10 cellular contexts compared by ENCODE assay signal in genomic region chr16:70714526-70715112, GRCh38. TPM values are rescaled to one million over a fixed set of nuclear protein-coding genes. Genes with fewer than 3 reads are reported as not detected.
DNase-seq lines count a peak whose midpoint lies in the region; ATAC-seq and TF ChIP-seq lines count a peak whose summit lies in the region.
"Had no signal": no experiment of that assay in that cellular context is flagged by ENCODE, and none has a peak within 500 bp of the region (broad histone marks: within the 10 kb centered on the region; RNA-seq: fewer than 3 reads in every experiment).

No MANE protein-coding gene starts in this region.

- H4K20me1 ChIP-seq in IMR-90 (ENCODE audit: insufficient read depth, low read length): no peaks in the 10 kb centered on the region

- CTCF ChIA-PET in IMR-90 (lab: Yijun Ruan, JAX): interaction anchor here (0.6 to 2.4 kb wide), 8 partner anchors 12 to 1691 kb away, joined by 3 to 10 read pairs (median 4); no protein-coding TSS in a partner anchor
- CTCF ChIA-PET in WTC11 (lab: Charles Lee): interaction anchor here (0.7 to 2.9 kb wide), 10 partner anchors 12 to 698 kb away, joined by 3 to 13 read pairs (median 5); no protein-coding TSS in a partner anchor

- TF ChIP-seq POLR2A in IMR-90 (IDR thresholded peaks at IDR 0.05; ENCODE audit: low read depth, low read length) (no peak; the same call in 1 of the 2 replicates), stomach (IDR thresholded peaks at IDR 0.05) (no peak)

- no peaks in the 10 kb centered on the region for H3K4me1 Mint-ChIP-seq in central memory CD8-positive, alpha-beta T cell
- H3K4me1 Mint-ChIP-seq in WTC11: peaks cover 48% of the 10 kb centered on the region

- peak overlapping the region; percentile 92 for H4K5ac ChIP-seq in IMR-90 (ENCODE audit: low read depth, low read length)

- H2AFZ ChIP-seq in IMR-90 (replicated peaks; ENCODE audit: low read length, poor library complexity): peak overlapping the region; percentile 81

- BruUV-seq in IMR-90 (replicated peaks; lab: Mats Ljungman, UMichigan): no TSS peak

- ATAC-seq in IMR-90 (ENCODE audit: low read depth) (peak; percentile 2), lung (ENCODE audit: insufficient read depth, low FRiP score) (no peak), HG02763 (IDR thresholded peaks at IDR 0.05; ENCODE audit: unreplicated experiment) (no peak), WTC11 (no peak)
- no peak for ATAC-seq in central memory CD8-positive, alpha-beta T cell (replicated peaks; ENCODE audit: extremely low read depth, poor library complexity, severe bottlenecking)

- H3K4me3 ChIP-seq in IMR-90 (ENCODE audit: insufficient read depth, low read depth, low read length): no peak overlapping the region
- H3K4me3 ChIP-seq in lung: no peak overlapping the region
- no peak overlapping the region for H3K4me3 ChIP-seq in stomach

- peak overlapping the region; percentile 95 for H2BK120ac ChIP-seq in IMR-90 (ENCODE audit: low read depth, low read length)

- in situ Hi-C loops in IMR-90 (cut with MboI; ENCODE audit: low sequenced_read_pairs): no loop called here

- H3K79me1 ChIP-seq in IMR-90 (ENCODE audit: low read depth in 1 of 2, low read length in 2 of 2): peaks cover 9 to 44% of the 10 kb centered on the region in 2 experiments

- H2AK9ac ChIP-seq in IMR-90 (replicated peaks; ENCODE audit: low read depth, low read length, poor library complexity): peak overlapping the region; percentile 74

- no peaks in the 10 kb centered on the region for H3K36me3 ChIP-seq in IMR-90 (ENCODE audit: control insufficient read depth, insufficient read depth, low read length)
- peaks cover 0 to under 1% of the 10 kb centered on the region in 2 donors for H3K36me3 ChIP-seq in lung (ENCODE audit: control insufficient read depth in 2 of 2, insufficient read depth in 2 of 2, low read length in 2 of 2)
- peaks cover 0 to 31% (median 2%) of the 10 kb centered on the region in 4 donors for H3K36me3 ChIP-seq in stomach

- DNase-seq in IMR-90 (no peak), lung (ENCODE audit: low spot score) (no peak), stomach (no peak), Kasumi-1 (lab: John Stamatoyannopoulos, UW) (no peak), WTC11 (ENCODE audit: low spot score) (no peak), inferior parietal cortex (ENCODE audit: extremely low spot score) (no peak)
- DNase-seq in central memory CD8-positive, alpha-beta T cell (ENCODE audit: low spot score in 2 of 2): no peak
- DNase-seq: activated CD4-positive, alpha-beta T cell treated with anti-CD3 and anti-CD28 coated beads, Interleukin-2, amount 50 U/mL, for 48 hours; Calu3 had no signal

- dilution Hi-C loops in IMR-90 (cut with HindIII; ENCODE audit: low sequenced_read_pairs, unreplicated experiment): no loop called here

- H3K4me3 Mint-ChIP-seq in central memory CD8-positive, alpha-beta T cell: no peak overlapping the region
- no peak overlapping the region for H3K4me3 Mint-ChIP-seq in WTC11

- peak overlapping the region; percentile 37 for H3K9ac ChIP-seq in IMR-90 (ENCODE audit: low read depth, low read length)

- peak overlapping the region; percentile 82 for H3K56ac ChIP-seq in IMR-90 (ENCODE audit: extremely low read depth, insufficient read depth, low read length)

- WGBS in IMR-90 (ENCODE audit: extremely low coverage in 2 of 2, insufficient read length in 1 of 2), 2 experiments: 65% methylated on average over 5 of the region's 10 CpGs; no CpG with 5 or more reads in 1 of the 2 experiments
- WGBS in lung, 2 donors: 77 to 82% methylated on average over 10 of the region's 10 CpGs
- WGBS in stomach, 5 donors: 65 to 91% (median 86%) methylated on average over 9 to 10 of the region's 10 CpGs

- no peaks in the 10 kb centered on the region for H3K9me3 Mint-ChIP-seq in central memory CD8-positive, alpha-beta T cell
- H3K9me3 Mint-ChIP-seq in WTC11: peaks cover 6% of the 10 kb centered on the region

- H3K4me2 ChIP-seq in IMR-90 (ENCODE audit: low read depth, low read length): peak overlapping the region; percentile 23

- peak overlapping the region; percentile 85 for H3K18ac ChIP-seq in IMR-90 (ENCODE audit: low read depth, low read length)

- peak overlapping the region; percentile 94 for H2BK5ac ChIP-seq in IMR-90 (ENCODE audit: low read depth, low read length, poor library complexity, severe bottlenecking)

- TF ChIP-seq EP300 in stomach (IDR thresholded peaks at IDR 0.05): no peak

- H2AK5ac ChIP-seq in IMR-90 (ENCODE audit: low read depth, low read length): peak overlapping the region; percentile 85

- no peaks in the 10 kb centered on the region for H3K27me3 Mint-ChIP-seq in central memory CD8-positive, alpha-beta T cell
- no peaks in the 10 kb centered on the region for H3K27me3 Mint-ChIP-seq in WTC11 (ENCODE audit: low read depth)

- peak overlapping the region; percentile 96 for H3K4ac ChIP-seq in IMR-90 (ENCODE audit: low read depth, low read length)

- POLR2A ChIA-PET in IMR-90 (lab: Charles Lee; ENCODE audit: unreplicated experiment) (interaction anchor here (0.9 to 1.7 kb wide), 2 partner anchors 20 to 27 kb away, joined by 3 to 6 read pairs; no protein-coding TSS in a partner anchor), WTC11 (lab: Charles Lee) (interaction anchor here (0.5 to 1.0 kb wide), 2 partner anchors 20 to 341 kb away, joined by 4 read pairs; no protein-coding TSS in a partner anchor)

- peak overlapping the region; percentile 98 for H4K91ac ChIP-seq in IMR-90 (ENCODE audit: insufficient read depth, low read depth, low read length)

- H3K14ac ChIP-seq in IMR-90 (replicated peaks; ENCODE audit: low read depth, low read length): peak overlapping the region; percentile 80

- H3K23ac ChIP-seq in IMR-90 (ENCODE audit: low read depth, low read length): peak overlapping the region; percentile 96

- peak overlapping the region; percentile 86 to 90 for H4K8ac ChIP-seq in IMR-90 (ENCODE audit: low read depth in 2 of 2, low read length in 2 of 2)

- peaks cover 35% of the 10 kb centered on the region for H3K9me1 ChIP-seq in IMR-90 (ENCODE audit: insufficient read depth, low read length)

- no peak for TF ChIP-seq CTCF in IMR-90 (conservative IDR thresholded peaks at IDR 0.05; ENCODE audit: low read depth, low read length)
- no peak for TF ChIP-seq CTCF in lung (IDR thresholded peaks at IDR 0.05; ENCODE audit: control extremely low read depth, extremely low read depth)
- TF ChIP-seq CTCF in stomach (IDR thresholded peaks at IDR 0.05): no peak
- no peak for TF ChIP-seq CTCF in WTC11 (IDR thresholded peaks at IDR 0.05)

- peak overlapping the region; percentile 74 for H2BK20ac ChIP-seq in IMR-90 (ENCODE audit: low read depth, low read length)

- H2BK15ac ChIP-seq in IMR-90 (ENCODE audit: low read depth, low read length): peak overlapping the region; percentile 60

- H3K27ac ChIP-seq in IMR-90 (ENCODE audit: insufficient read depth, low read length): peak overlapping the region; percentile 89
- H3K27ac ChIP-seq in lung (ENCODE audit: low read depth in 1 of 2, low read length in 1 of 2): peak overlapping the region; percentile 71 to 79
- H3K27ac ChIP-seq in stomach: peak overlapping the region; percentile 7 to 89 (median 84)

- H3K9me3 ChIP-seq in IMR-90 (ENCODE audit: control insufficient read depth, insufficient read depth, low read length) (no peaks in the 10 kb centered on the region), lung (ENCODE audit: control insufficient read depth in 2 of 2, insufficient read depth in 1 of 2, low read length in 1 of 2) (no peaks in the 10 kb centered on the region), stomach (no peaks in the 10 kb centered on the region)

- no peak for TF ChIP-seq RAD21 in IMR-90 (IDR thresholded peaks at IDR 0.05; ENCODE audit: low read length)

- H3K27me3 ChIP-seq in IMR-90 (ENCODE audit: control insufficient read depth, insufficient read depth, low read length): no peaks in the 10 kb centered on the region
- H3K27me3 ChIP-seq in lung (ENCODE audit: control insufficient read depth, insufficient read depth): no peaks in the 10 kb centered on the region
- H3K27me3 ChIP-seq in stomach: no peaks in the 10 kb centered on the region

- peaks cover 2% of the 10 kb centered on the region for H3K36me3 Mint-ChIP-seq in central memory CD8-positive, alpha-beta T cell (ENCODE audit: insufficient read depth)
- H3K36me3 Mint-ChIP-seq in WTC11: peaks cover 6% of the 10 kb centered on the region

- intact Hi-C loops in IMR-90 (cut with micrococcal nuclease) (loop anchor here (1.0 kb wide), 1 partner anchor 23 kb away; no protein-coding TSS in a partner anchor), stomach (cut with DNase I; ENCODE audit: low total_unique reads) (no loop called here)

- H3K4me1 ChIP-seq in IMR-90 (ENCODE audit: control insufficient read depth, insufficient read depth, low read length) (peaks cover 38% of the 10 kb centered on the region), lung (ENCODE audit: control insufficient read depth in 2 of 2, insufficient read depth in 2 of 2, low read length in 2 of 2) (peaks cover 0 to 31% of the 10 kb centered on the region in 2 donors), stomach (peaks cover 23 to 67% (median 43%) of the 10 kb centered on the region in 4 donors)

- peak overlapping the region; percentile 62 for H3K27ac Mint-ChIP-seq in central memory CD8-positive, alpha-beta T cell (ENCODE audit: low read depth)
- no peak overlapping the region; the same call in 1 of the 2 replicates for H3K27ac Mint-ChIP-seq in WTC11

TF ChIP-seq in IMR-90, 13 proteins besides CTCF, POLR2A, EP300 and RAD21 (continues in another document):
- no peak for TF ChIP-seq CHD1 (IDR thresholded peaks at IDR 0.05; ENCODE audit: low read depth, low read length)
- TF ChIP-seq FOS (IDR thresholded peaks at IDR 0.05; ENCODE audit: low read depth, low read length): no peak
- no peak for TF ChIP-seq RFX5 (IDR thresholded peaks at IDR 0.05; ENCODE audit: low read depth, low read length)
- TF ChIP-seq MXI1 (IDR thresholded peaks at IDR 0.05; ENCODE audit: borderline replicate concordance, low read depth, low read length): no peak
- no peak for TF ChIP-seq MAFK (IDR thresholded peaks at IDR 0.05; ENCODE audit: low read depth, low read length)

TF ChIP-seq in WTC11, 78 proteins besides CTCF, POLR2A, EP300 and RAD21:
- TF ChIP-seq JUN (CRISPR knock-in tag; IDR thresholded peaks at IDR 0.05): no peak

RNA-seq across cellular contexts. Expression of gene MTSS2, which starts 28.8 kb away (rescaled TPM):
- total RNA-seq in IMR-90 (2012; rRNA removed) (8.9 and 9.1 TPM in 2 replicates), lung (10 to 100 TPM; 72.5 to 91.3 TPM), stomach (10 to 100 TPM in 4 of 5 donors, 1 to 10 TPM in 1; 5.8 to 50.7 (median 17.4) TPM), WTC11 (2021) (28.3 to 34.9 TPM (median 31.2 TPM) in 3 replicates)
- polyA plus RNA-seq in IMR-90 (2012; rRNA removed) (86.2 and 108 TPM in 2 replicates), lung (10 to 100 TPM; 40.6 to 74.0 TPM), stomach (10 to 100 TPM; 19.7 to 42.2 (median 33.0) TPM)
- polyA plus RNA-seq in IMR-90 (2012; cell fraction: cytosol; rRNA removed): 69.9 and 88.4 TPM in 2 replicates
- polyA plus RNA-seq in IMR-90 (2012; cell fraction: nucleus; rRNA removed; ENCODE audit: low replicate concordance): 148 and 251 TPM in 2 replicates
